8 cellular contexts compared by ENCODE assay signal in genomic region chr4:102503831-102504786, GRCh38. TPM values are rescaled to one million over a fixed set of nuclear protein-coding genes. Genes with fewer than 3 reads are reported as not detected.
DNase-seq lines count a peak whose midpoint lies in the region; ATAC-seq and TF ChIP-seq lines count a peak whose summit lies in the region.

No MANE protein-coding gene starts in this region.

- peak overlapping the region; percentile 93 for H3K4me3 Mint-ChIP-seq in activated naive CD4-positive, alpha-beta T cell treated with anti-CD3 and anti-CD28 coated beads, Interleukin-2, amount 10 ng/mL, durations not matched to agents 7 days and 5 days
- H3K4me3 Mint-ChIP-seq in immature natural killer cell: peak overlapping the region; percentile 89 to 96 (median 91)

- CTCF ChIA-PET in activated naive CD4-positive, alpha-beta T cell treated with anti-CD3 and anti-CD28 coated beads, Interleukin-2, amount 10 ng/mL, durations not matched to agents 7 days and 5 days (lab: Charles Lee): interaction anchor here (4.0 kb wide), 1 partner anchor 75 kb away, joined by 17 read pairs; no protein-coding TSS in a partner anchor

- no peak for TF ChIP-seq EP300 in esophagus muscularis mucosa (IDR thresholded peaks at IDR 0.05)

- peak overlapping the region; percentile 94 for H3K27ac Mint-ChIP-seq in activated naive CD4-positive, alpha-beta T cell treated with anti-CD3 and anti-CD28 coated beads, Interleukin-2, amount 10 ng/mL, durations not matched to agents 7 days and 5 days
- peak overlapping the region; percentile 93 to 96 (median 94) for H3K27ac Mint-ChIP-seq in immature natural killer cell

- no peaks in the 10 kb centered on the region for H3K27me3 Mint-ChIP-seq in activated naive CD4-positive, alpha-beta T cell treated with anti-CD3 and anti-CD28 coated beads, Interleukin-2, amount 10 ng/mL, durations not matched to agents 7 days and 5 days
- H3K27me3 Mint-ChIP-seq in immature natural killer cell (ENCODE audit: low read depth in 3 of 3): peaks cover 16 to 33% (median 18%) of the 10 kb centered on the region in 3 donors

- H3K9me3 ChIP-seq in thoracic aorta (no peaks in the 10 kb centered on the region), esophagus muscularis mucosa (no peaks in the 10 kb centered on the region)

- H3K36me3 Mint-ChIP-seq in activated naive CD4-positive, alpha-beta T cell treated with anti-CD3 and anti-CD28 coated beads, Interleukin-2, amount 10 ng/mL, durations not matched to agents 7 days and 5 days: peaks cover 35% of the 10 kb centered on the region
- no peaks in the 10 kb centered on the region for H3K36me3 Mint-ChIP-seq in immature natural killer cell

- ATAC-seq in thoracic aorta (ENCODE audit: insufficient number of reproducible peaks, low FRiP score, low read depth): no peak

- H3K27me3 ChIP-seq in thoracic aorta (replicated peaks; ENCODE audit: insufficient read depth) (no peaks in the 10 kb centered on the region), esophagus muscularis mucosa (no peaks in the 10 kb centered on the region)

- intact Hi-C loops in esophagus muscularis mucosa (cut with DNase I): loop anchor here (5.0 to 10.0 kb wide), 2 partner anchors 67 to 159 kb away; partner anchors contain the start of gene SLC39A8

- H3K4me1 ChIP-seq in thoracic aorta (ENCODE audit: control insufficient read depth in 1 of 2, low read depth in 2 of 2): peaks cover 38 to 44% of the 10 kb centered on the region in 2 donors
- H3K4me1 ChIP-seq in esophagus muscularis mucosa: peaks cover 39 to 63% (median 59%) of the 10 kb centered on the region in 4 donors

- TF ChIP-seq POLR2A in esophagus muscularis mucosa (IDR thresholded peaks at IDR 0.05; ENCODE audit: low read depth): no peak

- 75% methylated on average over 5 of the region's 5 CpGs for WGBS in esophagus muscularis mucosa

- DNase-seq in activated naive CD4-positive, alpha-beta T cell treated with anti-CD3 and anti-CD28 coated beads, Interleukin-2, amount 10 ng/mL, durations not matched to agents 7 days and 5 days: no peak
- no peak for DNase-seq in activated naive CD4-positive, alpha-beta T cell treated with anti-CD3 and anti-CD28 coated beads, Interleukin-2, amount 50 U/mL, for 16 hours
- DNase-seq in immature natural killer cell (no peak), thoracic aorta (ENCODE audit: low spot score) (no peak), GF-D8 (lab: John Stamatoyannopoulos, UW) (no peak), esophagus muscularis mucosa (ENCODE audit: extremely low spot score) (no peak), NCI-H524 treated with DMSO at 0.1 percent for 48 hours (lab: John Stamatoyannopoulos, UW) (no peak)

- H3K9me3 Mint-ChIP-seq in activated naive CD4-positive, alpha-beta T cell treated with anti-CD3 and anti-CD28 coated beads, Interleukin-2, amount 10 ng/mL, durations not matched to agents 7 days and 5 days: peaks cover 2% of the 10 kb centered on the region
- peaks cover 0 to 1% (median 0%) of the 10 kb centered on the region in 6 donors for H3K9me3 Mint-ChIP-seq in immature natural killer cell

- TF ChIP-seq CTCF in VCaP (conservative IDR thresholded peaks at IDR 0.05) (no peak), thoracic aorta (IDR thresholded peaks at IDR 0.05) (no peak), esophagus muscularis mucosa (IDR thresholded peaks at IDR 0.05) (no peak)

- H3K4me3 ChIP-seq in thoracic aorta (peak overlapping the region; percentile 89), esophagus muscularis mucosa (peak overlapping the region in 2 of 4 donors; percentile 32 to 92)

- peaks cover 48% of the 10 kb centered on the region for H3K4me1 Mint-ChIP-seq in activated naive CD4-positive, alpha-beta T cell treated with anti-CD3 and anti-CD28 coated beads, Interleukin-2, amount 10 ng/mL, durations not matched to agents 7 days and 5 days
- H3K4me1 Mint-ChIP-seq in immature natural killer cell: peaks cover 46 to 68% of the 10 kb centered on the region in 2 donors

- H3K36me3 ChIP-seq in thoracic aorta: no peaks in the 10 kb centered on the region
- no peaks in the 10 kb centered on the region for H3K36me3 ChIP-seq in esophagus muscularis mucosa

- H3K27ac ChIP-seq in VCaP (peak overlapping the region; percentile 99), thoracic aorta (no peak overlapping the region), esophagus muscularis mucosa (replicated peaks in 1 of 4) (no peak overlapping the region)

RNA-seq across cellular contexts. Expression of gene NFKB1, which starts 3.0 kb away (rescaled TPM):
- polyA plus RNA-seq in immature natural killer cell: 10 to 100 TPM in 1 of 3 donors, 1 to 10 TPM in 2; 9.4 to 16.0 (median 9.4) TPM
- total RNA-seq in thoracic aorta (10 to 100 TPM; 19.1 to 42.2 TPM), esophagus muscularis mucosa (10 to 100 TPM; 31.6 to 42.1 (median 39.7) TPM)
